17 cellular contexts compared by ENCODE assay signal in the genomic region with DNA sequence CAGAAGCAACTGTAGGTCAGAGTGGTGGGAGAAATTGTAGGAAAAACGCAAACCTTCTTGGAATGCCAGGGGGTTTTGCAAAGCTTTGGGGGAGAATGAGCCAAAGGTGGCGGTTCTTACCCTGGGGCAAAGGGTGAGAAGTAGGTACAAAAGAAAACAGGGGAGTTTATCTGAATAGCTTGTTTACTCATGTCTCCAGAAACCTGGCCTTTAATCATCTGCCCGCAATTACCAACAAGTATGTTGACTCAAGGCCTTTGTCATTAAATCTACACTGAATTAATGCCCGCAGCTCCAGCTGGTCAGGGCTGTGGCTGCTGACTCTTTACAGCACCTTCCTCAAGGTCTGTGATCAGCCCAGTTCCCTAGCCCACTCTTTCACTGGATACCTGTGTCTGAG.
"Had no signal": no experiment of that assay in that cellular context is flagged by ENCODE, and none has a peak within 500 bp of the region (broad histone marks: within the 10 kb centered on the region; RNA-seq: fewer than 3 reads in every experiment).

No MANE protein-coding gene starts in this region.

- H3K27me3 ChIP-seq: breast epithelium, gastroesophageal sphincter, heart right ventricle, ovary, right lobe of liver, upper lobe of right lung had no signal

- H3K4me1 ChIP-seq: breast epithelium, gastroesophageal sphincter, right lobe of liver, upper lobe of right lung had no signal

- ATAC-seq: activated CD8-positive, alpha-beta T cell treated with anti-CD3 and anti-CD28 coated beads, Interleukin-2, amount 10 ng/mL, durations not matched to agents 7 days and 5 days; activated T-cell treated with anti-CD3 and anti-CD28 coated beads, Interleukin-2, amount 50 U/mL, for 72 hours; gastroesophageal sphincter; heart right ventricle; naive thymus-derived CD4-positive, alpha-beta T cell; right lobe of liver; stimulated activated naive CD8-positive, alpha-beta T cell treated with anti-CD3 and anti-CD28 coated beads, Interleukin-15, amount 100 ng/mL, for 72 hours; upper lobe of right lung; WTC11 had no signal

- H3K4me3 ChIP-seq: breast epithelium, gastroesophageal sphincter, heart right ventricle, lung, ovary, right lobe of liver, upper lobe of right lung had no signal

- H3K27ac ChIP-seq: breast epithelium, gastroesophageal sphincter, heart right ventricle, ovary, right lobe of liver, upper lobe of right lung had no signal

- H3K9me3 ChIP-seq: breast epithelium, gastroesophageal sphincter, heart right ventricle, ovary, right lobe of liver, upper lobe of right lung had no signal

- H3K36me3 ChIP-seq: breast epithelium, gastroesophageal sphincter, heart right ventricle, ovary, right lobe of liver, upper lobe of right lung had no signal

- DNase-seq: activated CD4-positive, alpha-beta T cell treated with anti-CD3 and anti-CD28 coated beads for 48 hours; activated CD8-positive, alpha-beta memory T cell treated with anti-CD3 and anti-CD28 coated beads, Interleukin-2, amount 50 U/mL, for 48 hours; activated CD8-positive, alpha-beta T cell treated with anti-CD3 and anti-CD28 coated beads, Interleukin-2, amount 10 ng/mL, durations not matched to agents 7 days and 5 days; activated gamma-delta T cell treated with Interleukin-2 at 50 U/mL for 16 hours; activated naive CD8-positive, alpha-beta T cell treated with anti-CD3 and anti-CD28 coated beads for 36 hours; activated T-cell treated with anti-CD3 and anti-CD28 coated beads, Interleukin-2, amount 50 U/mL, for 72 hours; erythroblast; heart right ventricle; naive thymus-derived CD4-positive, alpha-beta T cell; ovary; right lobe of liver; stimulated activated naive CD8-positive, alpha-beta T cell treated with anti-CD3 and anti-CD28 coated beads, Interleukin-15, amount 100 ng/mL, for 72 hours; upper lobe of right lung had no signal
